22 cellular contexts compared by ENCODE assay signal in genomic region chr15:43878466-43878865, GRCh38.
"Had no signal": no experiment of that assay in that cellular context is flagged by ENCODE, and none has a peak within 500 bp of the region (broad histone marks: within the 10 kb centered on the region; RNA-seq: fewer than 3 reads in every experiment).

No MANE protein-coding gene starts in this region.

- H3K9me3 ChIP-seq: adrenal gland, breast epithelium, esophagus muscularis mucosa, lower lobe of right lung, vagina had no signal

- H3K27me3 ChIP-seq: adrenal gland, breast epithelium, esophagus muscularis mucosa, neural progenitor cell, vagina had no signal

- H3K4me3 ChIP-seq: adrenal gland, breast epithelium, coronary artery, esophagus muscularis mucosa, lower lobe of right lung, neural progenitor cell, vagina had no signal

- H3K27ac ChIP-seq: adrenal gland, breast epithelium, coronary artery, esophagus muscularis mucosa, lower lobe of right lung, neural progenitor cell, vagina had no signal

- DNase-seq: activated B cell treated with CpG ODN at 0.5 μM for 24 hours; activated CD4-positive, alpha-beta T cell treated with anti-CD3 and anti-CD28 coated beads for 36 hours; activated CD4-positive, alpha-beta T cell treated with anti-CD3 and anti-CD28 coated beads, Interleukin-2, amount 50 U/mL, for 4 hours; activated effector memory CD4-positive, alpha-beta T cell treated with anti-CD3 and anti-CD28 coated beads, Interleukin-2, amount 50 U/mL, for 16 hours; cerebellar nuclear complex; head of caudate nucleus; islet precursor cell; left colon; lower lobe of right lung; mesendoderm; naive thymus-derived CD4-positive, alpha-beta T cell; stimulated activated CD4-positive, alpha-beta T cell treated with anti-CD3 and anti-CD28 coated beads, Interleukin-2, amount 100 ng/mL, for 48 hours; stimulated activated CD8-positive, alpha-beta memory T cell treated with anti-CD3 and anti-CD28 coated beads, Interleukin-4, amount 100 ng/mL, for 48 hours; stimulated activated naive B cell treated with anti-CD40 and anti-IgM and Interleukin-4, amounts not matched to agents 10 μg/mL and 1 μg/mL and 100 μg/mL, for 72 hours; T-helper 9 cell; trophoblast cell had no signal

- H3K4me1 ChIP-seq: adrenal gland, breast epithelium, lower lobe of right lung, vagina had no signal

- ATAC-seq: activated CD4-positive, alpha-beta T cell treated with anti-CD3 and anti-CD28 coated beads for 36 hours; left colon; lower lobe of right lung; naive thymus-derived CD4-positive, alpha-beta T cell; stimulated activated naive B cell treated with anti-CD40 and anti-IgM and Interleukin-4, amounts not matched to agents 10 μg/mL and 1 μg/mL and 100 μg/mL, for 72 hours had no signal
